In genomic region chr22:48588881-48589450, GRCh38 we compare ENCODE assay signal across 25 cellular contexts.
"Had no signal": no experiment of that assay in that cellular context is flagged by ENCODE, and none has a peak within 500 bp of the region (broad histone marks: within the 10 kb centered on the region; RNA-seq: fewer than 3 reads in every experiment).

No MANE protein-coding gene starts in this region.

- H3K9me3 ChIP-seq: Peyer's patch had no signal

- ATAC-seq: activated CD4-positive, alpha-beta T cell treated with anti-CD3 and anti-CD28 coated beads for 36 hours; activated T-helper 17 cell treated with anti-CD3 and anti-CD28 coated beads, Interleukin-2, amount 50 U/mL, for 72 hours had no signal

- H3K9me3 Mint-ChIP-seq: activated CD4-positive, alpha-beta memory T cell treated with anti-CD3 and anti-CD28 coated beads, Interleukin-2, amount 10 ng/mL, durations not matched to agents 7 days and 5 days; activated naive CD4-positive, alpha-beta T cell treated with anti-CD3 and anti-CD28 coated beads for 36 hours; activated T-helper 17 cell treated with anti-CD3 and anti-CD28 coated beads, Interleukin-2, amount 50 U/mL, for 72 hours; brain; central memory CD8-positive, alpha-beta T cell; T-helper 1 cell treated with Interleukin-12 subunit alpha and Interleukin-12 subunit beta and Interleukin-4 antibody, amounts not matched to agents 30 μg/mL and 1 μg/mL, for 36 hours had no signal

- DNase-seq: activated CD4-positive, alpha-beta memory T cell treated with anti-CD3 and anti-CD28 coated beads, Interleukin-2, amount 10 ng/mL, durations not matched to agents 7 days and 5 days; activated CD4-positive, alpha-beta T cell treated with anti-CD3 and anti-CD28 coated beads for 36 hours; activated CD4-positive, alpha-beta T cell treated with anti-CD3 and anti-CD28 coated beads, Interleukin-2, amount 50 U/mL, for 1 hour; activated CD4-positive, CD25-positive, alpha-beta regulatory T cell; activated gamma-delta T cell; activated naive CD4-positive, alpha-beta T cell treated with anti-CD3 and anti-CD28 coated beads for 36 hours; activated T-cell treated with anti-CD3 and anti-CD28 coated beads for 4 hours; activated T-cell treated with anti-CD3 and anti-CD28 coated beads, Interleukin-2, amount 50 U/mL, for 48 hours; amygdala; KG1; NCI-H1092 treated with DMSO at 0.1 percent for 48 hours; NCI-H1417 treated with DMSO at 0.1 percent for 48 hours; NCI-H1694; NCI-H2029; NCI-H446; NCI-H524; Peyer's patch; SHP77 treated with DMSO at 0.1 percent for 48 hours; T-helper 9 cell had no signal

- H3K4me3 ChIP-seq: Peyer's patch had no signal

- H3K4me3 Mint-ChIP-seq: activated CD4-positive, alpha-beta memory T cell treated with anti-CD3 and anti-CD28 coated beads, Interleukin-2, amount 10 ng/mL, durations not matched to agents 7 days and 5 days; activated CD4-positive, alpha-beta T cell treated with anti-CD3 and anti-CD28 coated beads for 36 hours; activated naive CD4-positive, alpha-beta T cell treated with anti-CD3 and anti-CD28 coated beads for 36 hours; activated naive CD8-positive, alpha-beta T cell; activated T-helper 17 cell treated with anti-CD3 and anti-CD28 coated beads, Interleukin-2, amount 50 U/mL, for 72 hours; brain; central memory CD8-positive, alpha-beta T cell; T-helper 1 cell treated with Interleukin-12 subunit alpha and Interleukin-12 subunit beta and Interleukin-4 antibody, amounts not matched to agents 30 μg/mL and 1 μg/mL, for 36 hours had no signal

- H3K4me1 ChIP-seq: Peyer's patch had no signal

- H3K27me3 Mint-ChIP-seq: activated CD4-positive, alpha-beta memory T cell treated with anti-CD3 and anti-CD28 coated beads, Interleukin-2, amount 10 ng/mL, durations not matched to agents 7 days and 5 days; activated naive CD8-positive, alpha-beta T cell; central memory CD8-positive, alpha-beta T cell had no signal

- H3K36me3 Mint-ChIP-seq: activated naive CD8-positive, alpha-beta T cell had no signal

- H3K36me3 ChIP-seq: Peyer's patch had no signal

- H3K27ac ChIP-seq: Peyer's patch, RWPE1 had no signal

- H3K4me1 Mint-ChIP-seq: activated CD4-positive, alpha-beta memory T cell treated with anti-CD3 and anti-CD28 coated beads, Interleukin-2, amount 10 ng/mL, durations not matched to agents 7 days and 5 days; activated CD4-positive, alpha-beta T cell treated with anti-CD3 and anti-CD28 coated beads for 36 hours; activated T-helper 17 cell treated with anti-CD3 and anti-CD28 coated beads, Interleukin-2, amount 50 U/mL, for 72 hours; central memory CD8-positive, alpha-beta T cell had no signal

- H3K27ac Mint-ChIP-seq: activated CD4-positive, alpha-beta memory T cell treated with anti-CD3 and anti-CD28 coated beads, Interleukin-2, amount 10 ng/mL, durations not matched to agents 7 days and 5 days; activated CD4-positive, alpha-beta T cell treated with anti-CD3 and anti-CD28 coated beads for 36 hours; activated naive CD4-positive, alpha-beta T cell treated with anti-CD3 and anti-CD28 coated beads for 36 hours; activated naive CD8-positive, alpha-beta T cell; activated T-helper 17 cell treated with anti-CD3 and anti-CD28 coated beads, Interleukin-2, amount 50 U/mL, for 72 hours; brain; T-helper 1 cell treated with Interleukin-12 subunit alpha and Interleukin-12 subunit beta and Interleukin-4 antibody, amounts not matched to agents 30 μg/mL and 1 μg/mL, for 36 hours had no signal

- H3K27me3 ChIP-seq: Peyer's patch had no signal
